ENCODE assay signal across 20 cellular contexts in the genomic region with DNA sequence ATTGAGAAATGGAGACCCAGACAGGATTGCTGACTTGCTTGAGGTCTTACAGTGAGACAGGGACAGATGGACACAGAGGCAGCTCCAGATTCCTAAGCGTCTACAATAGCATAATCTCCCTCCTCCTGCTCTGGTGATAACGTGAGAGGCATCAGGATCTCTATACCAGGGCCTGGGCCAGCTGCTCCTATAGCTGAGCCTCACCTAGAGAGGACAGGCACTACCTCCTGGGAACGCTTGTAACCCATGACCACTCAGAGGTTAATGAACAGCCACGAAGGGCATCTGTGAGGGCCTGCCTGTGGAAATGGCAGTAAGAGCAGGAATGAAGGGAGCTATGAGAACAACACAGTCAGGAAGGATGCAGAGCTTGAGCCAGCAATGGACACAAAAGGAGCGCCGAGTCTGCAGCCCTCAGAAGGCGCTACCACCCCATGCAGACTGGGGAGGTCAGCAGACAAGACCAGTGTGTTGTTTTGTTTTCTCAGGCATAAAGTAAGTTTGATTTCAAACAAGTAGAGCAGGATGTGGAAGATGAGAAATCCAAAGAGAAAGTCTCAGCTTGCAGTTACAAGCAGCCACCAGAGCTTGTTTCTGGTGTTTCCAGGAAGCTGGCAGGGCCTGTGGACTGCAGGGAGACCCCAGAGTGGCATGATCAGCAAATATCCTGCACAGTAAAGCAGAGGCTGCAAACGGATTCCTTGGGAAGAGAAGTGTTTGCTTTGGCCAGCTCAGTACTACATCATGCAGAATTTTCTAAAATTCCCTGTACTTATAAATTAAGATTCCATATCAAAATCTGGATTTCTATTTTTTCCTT. TPM values are rescaled to one million over a fixed set of nuclear protein-coding genes. Genes with fewer than 3 reads are reported as not detected.
DNase-seq lines count a peak whose midpoint lies in the region; ATAC-seq, FAIRE-seq and TF ChIP-seq lines count a peak whose summit lies in the region.
"Had no signal": no experiment of that assay in that cellular context is flagged by ENCODE, and none has a peak within 500 bp of the region (broad histone marks: within the 10 kb centered on the region; RNA-seq: fewer than 3 reads in every experiment).

No MANE protein-coding gene starts in this region.

- intact Hi-C loops in endothelial cell of umbilical vein (cut with micrococcal nuclease), result no loop called here
- intact Hi-C loops in activated T-helper 1 cell treated with anti-CD3 and anti-CD28 coated beads, Interleukin-12 subunit alpha, Interleukin-12 subunit beta, Interleukin-2, Interleukin-4 antibody, amounts not matched to agents 30 ng/mL and 10 ng/mL and 1 ng/mL, durations not matched to agents 14 hours and 24 hours and 36 hours (cut with micrococcal nuclease), result loop anchor here (10.0 kb wide), 1 partner anchor 234 kb away; no protein-coding TSS in a partner anchor

- H2AFZ ChIP-seq in endothelial cell of umbilical vein (ENCODE audit: low read depth, low read length), result peak overlapping the region; percentile 23

- H3K9me3 ChIP-seq in endothelial cell of umbilical vein (replicated peaks; ENCODE audit: control insufficient read depth, insufficient read depth, low read length), result no peaks in the 10 kb centered on the region

- H3K36me3 Mint-ChIP-seq in activated T-helper 1 cell treated with anti-CD3 and anti-CD28 coated beads, Interleukin-12 subunit alpha, Interleukin-12 subunit beta, Interleukin-2, Interleukin-4 antibody, amounts not matched to agents 30 ng/mL and 10 ng/mL and 1 ng/mL, durations not matched to agents 14 hours and 24 hours and 36 hours (ENCODE audit: low read depth), result no peaks in the 10 kb centered on the region

- H3K4me2 ChIP-seq in endothelial cell of umbilical vein (ENCODE audit: insufficient read depth, low read length), result no peak overlapping the region
- H3K4me2 ChIP-seq: smooth muscle cell had no signal

- H3K4me1 Mint-ChIP-seq in activated T-helper 1 cell treated with anti-CD3 and anti-CD28 coated beads, Interleukin-12 subunit alpha, Interleukin-12 subunit beta, Interleukin-2, Interleukin-4 antibody, amounts not matched to agents 30 ng/mL and 10 ng/mL and 1 ng/mL, durations not matched to agents 14 hours and 24 hours and 36 hours (ENCODE audit: low read depth), result no peaks in the 10 kb centered on the region
- H3K4me1 Mint-ChIP-seq in stimulated activated naive CD8-positive, alpha-beta T cell treated with anti-CD3 and anti-CD28 coated beads, Interleukin-15, amount 100 ng/mL, for 72 hours, result no peaks in the 10 kb centered on the region
- H3K4me1 Mint-ChIP-seq: stimulated activated memory B cell treated with anti-CD40 and anti-IgM and Interleukin-4, amounts not matched to agents 10 μg/mL and 1 μg/mL and 100 μg/mL, for 72 hours had no signal

- H4K20me1 ChIP-seq in endothelial cell of umbilical vein (replicated peaks; ENCODE audit: control insufficient read depth, extremely low read depth, insufficient read depth, low read length), result no peaks in the 10 kb centered on the region

- H3K9ac ChIP-seq in endothelial cell of umbilical vein (replicated peaks; ENCODE audit: extremely low read depth, insufficient read depth, low read length), result no peak overlapping the region

- H3K36me3 ChIP-seq in endothelial cell of umbilical vein (ENCODE audit: control insufficient read depth in 2 of 2, extremely low read depth in 1 of 2, insufficient read depth in 2 of 2, low read length in 2 of 2), result peaks cover 0 to 2% of the 10 kb centered on the region in 2 experiments
- H3K36me3 ChIP-seq: brain microvascular endothelial cell had no signal

- H3K4me3 ChIP-seq in endothelial cell of umbilical vein (replicated peaks in 1 of 3; ENCODE audit: insufficient read depth in 1 of 3, low read depth in 1 of 3, low read length in 3 of 3), result no peak overlapping the region
- H3K4me3 ChIP-seq: smooth muscle cell had no signal

- dilution Hi-C loops in endothelial cell of umbilical vein (cut with MboI; ENCODE audit: extremely low pct_ligation_motif_present, low sequenced_read_pairs), result no loop called here

- POLR2A ChIA-PET in endothelial cell of umbilical vein (lab: Charles Lee), result no interaction called here
- POLR2A ChIA-PET in GM10248 (lab: Yijun Ruan, JAX), result interaction anchor here (0.7 kb wide), 1 partner anchor 1091 kb away, joined by 3 read pairs; no protein-coding TSS in a partner anchor

- no peak overlapping the region for H3K4me3 Mint-ChIP-seq in activated T-helper 1 cell treated with anti-CD3 and anti-CD28 coated beads, Interleukin-12 subunit alpha, Interleukin-12 subunit beta, Interleukin-2, Interleukin-4 antibody, amounts not matched to agents 30 ng/mL and 10 ng/mL and 1 ng/mL, durations not matched to agents 14 hours and 24 hours and 36 hours
- H3K4me3 Mint-ChIP-seq in stimulated activated naive CD8-positive, alpha-beta T cell treated with anti-CD3 and anti-CD28 coated beads, Interleukin-15, amount 100 ng/mL, for 72 hours, result no peak overlapping the region
- H3K4me3 Mint-ChIP-seq: stimulated activated memory B cell treated with anti-CD40 and anti-IgM and Interleukin-4, amounts not matched to agents 10 μg/mL and 1 μg/mL and 100 μg/mL, for 72 hours; WTC11 had no signal

- no peaks in the 10 kb centered on the region for H3K9me3 Mint-ChIP-seq in activated T-helper 1 cell treated with anti-CD3 and anti-CD28 coated beads, Interleukin-12 subunit alpha, Interleukin-12 subunit beta, Interleukin-2, Interleukin-4 antibody, amounts not matched to agents 30 ng/mL and 10 ng/mL and 1 ng/mL, durations not matched to agents 14 hours and 24 hours and 36 hours
- H3K9me3 Mint-ChIP-seq in stimulated activated naive CD8-positive, alpha-beta T cell treated with anti-CD3 and anti-CD28 coated beads, Interleukin-15, amount 100 ng/mL, for 72 hours, result no peaks in the 10 kb centered on the region
- H3K9me3 Mint-ChIP-seq: IgD-negative memory B cell; stimulated activated memory B cell treated with anti-CD40 and anti-IgM and Interleukin-4, amounts not matched to agents 10 μg/mL and 1 μg/mL and 100 μg/mL, for 72 hours; WTC11 had no signal

- H3K9me1 ChIP-seq in endothelial cell of umbilical vein (replicated peaks; ENCODE audit: control insufficient read depth, extremely low read depth, insufficient read depth, low read length), result no peaks in the 10 kb centered on the region

- H3K79me2 ChIP-seq in endothelial cell of umbilical vein (ENCODE audit: control insufficient read depth, insufficient read depth, low read length), result no peaks in the 10 kb centered on the region

- TF ChIP-seq CTCF in C4-2B (conservative IDR thresholded peaks at IDR 0.05), result no peak; the same call in 1 of the 2 replicates
- TF ChIP-seq CTCF in endothelial cell of umbilical vein (IDR thresholded peaks at IDR 0.05; ENCODE audit: extremely low read depth in 1 of 2, insufficient read depth in 1 of 2, low read depth in 1 of 2, low read length in 2 of 2), result peak in 1 of 2 donors; percentile 24
- no peak for TF ChIP-seq CTCF in GM10248 (IDR thresholded peaks at IDR 0.05; ENCODE audit: control extremely low read depth, extremely low read depth, low read depth, missing control alignments)

- H3K27me3 ChIP-seq in endothelial cell of umbilical vein (ENCODE audit: control insufficient read depth in 2 of 2, insufficient read depth in 2 of 2, low read length in 2 of 2), result no peaks in the 10 kb centered on the region
- H3K27me3 ChIP-seq: brain microvascular endothelial cell had no signal

- no peaks in the 10 kb centered on the region for H3K27me3 Mint-ChIP-seq in activated T-helper 1 cell treated with anti-CD3 and anti-CD28 coated beads, Interleukin-12 subunit alpha, Interleukin-12 subunit beta, Interleukin-2, Interleukin-4 antibody, amounts not matched to agents 30 ng/mL and 10 ng/mL and 1 ng/mL, durations not matched to agents 14 hours and 24 hours and 36 hours (ENCODE audit: insufficient read depth)
- no peaks in the 10 kb centered on the region for H3K27me3 Mint-ChIP-seq in stimulated activated naive CD8-positive, alpha-beta T cell treated with anti-CD3 and anti-CD28 coated beads, Interleukin-15, amount 100 ng/mL, for 72 hours
- H3K27me3 Mint-ChIP-seq: IgD-negative memory B cell; stimulated activated memory B cell treated with anti-CD40 and anti-IgM and Interleukin-4, amounts not matched to agents 10 μg/mL and 1 μg/mL and 100 μg/mL, for 72 hours had no signal

- DNase-seq in NCI-H82 treated with DMSO at 0.1 percent for 48 hours (lab: John Stamatoyannopoulos, UW; ENCODE audit: unreplicated experiment), result peak; percentile 65
- peak; percentile 94 for DNase-seq in endothelial cell of umbilical vein (ENCODE audit: low read depth, low spot score)
- DNase-seq in mucosa of gallbladder (ENCODE audit: low spot score), result peak; percentile 26
- DNase-seq in NCI-H2171 (lab: John Stamatoyannopoulos, UW), result no peak
- DNase-seq in GM10248 (ENCODE audit: extremely low spot score), result no peak
- DNase-seq in activated T-helper 1 cell treated with anti-CD3 and anti-CD28 coated beads, Interleukin-12 subunit alpha, Interleukin-12 subunit beta, Interleukin-2, Interleukin-4 antibody, amounts not matched to agents 30 ng/mL and 10 ng/mL and 1 ng/mL, durations not matched to agents 14 hours and 24 hours and 36 hours (ENCODE audit: low spot score), result no peak
- no peak for DNase-seq in stimulated activated naive CD8-positive, alpha-beta T cell treated with anti-CD3 and anti-CD28 coated beads, Interleukin-15, amount 100 ng/mL, for 72 hours
- DNase-seq: activated naive CD4-positive, alpha-beta T cell treated with Interleukin-2 at 50 U/mL for 16 hours; brain microvascular endothelial cell; effector memory CD4-positive, alpha-beta T cell; foreskin melanocyte; GDM1; MV-4-11; NCI-H2081; trophoblast cell had no signal

- peak overlapping the region; percentile 3; the same call in 1 of the 2 replicates for H3K27ac ChIP-seq in C4-2B
- peak overlapping the region; percentile 4 for H3K27ac ChIP-seq in endothelial cell of umbilical vein (ENCODE audit: insufficient read depth, low read depth, low read length)
- H3K27ac ChIP-seq: brain microvascular endothelial cell had no signal

- peak; percentile 78 for FAIRE-seq in endothelial cell of umbilical vein (lab: Jason Lieb, UNC)

- ATAC-seq in stimulated activated naive CD8-positive, alpha-beta T cell treated with anti-CD3 and anti-CD28 coated beads, Interleukin-15, amount 100 ng/mL, for 72 hours, result no peak
- ATAC-seq: stimulated activated memory B cell treated with anti-CD40 and anti-IgM and Interleukin-4, amounts not matched to agents 10 μg/mL and 1 μg/mL and 100 μg/mL, for 72 hours; WTC11 had no signal

- no peak overlapping the region for H3K27ac Mint-ChIP-seq in activated T-helper 1 cell treated with anti-CD3 and anti-CD28 coated beads, Interleukin-12 subunit alpha, Interleukin-12 subunit beta, Interleukin-2, Interleukin-4 antibody, amounts not matched to agents 30 ng/mL and 10 ng/mL and 1 ng/mL, durations not matched to agents 14 hours and 24 hours and 36 hours
- H3K27ac Mint-ChIP-seq in stimulated activated naive CD8-positive, alpha-beta T cell treated with anti-CD3 and anti-CD28 coated beads, Interleukin-15, amount 100 ng/mL, for 72 hours, result no peak overlapping the region
- H3K27ac Mint-ChIP-seq: IgD-negative memory B cell; stimulated activated memory B cell treated with anti-CD40 and anti-IgM and Interleukin-4, amounts not matched to agents 10 μg/mL and 1 μg/mL and 100 μg/mL, for 72 hours; WTC11 had no signal

- no TSS peak for BruUV-seq in endothelial cell of umbilical vein (replicated peaks; lab: Mats Ljungman, UMichigan)

- peaks cover 10% of the 10 kb centered on the region for H3K4me1 ChIP-seq in endothelial cell of umbilical vein (ENCODE audit: control insufficient read depth, extremely low read depth, insufficient read depth, low read length)

- CTCF ChIA-PET in endothelial cell of umbilical vein (lab: Charles Lee) (interaction anchor here (0.8 to 1.7 kb wide), 14 partner anchors 10 to 523 kb away, joined by 3 to 27 read pairs (median 4); a partner anchor contains a TSS), GM10248 (lab: Yijun Ruan, JAX) (interaction anchor here (1.6 to 6.7 kb wide), 3 partner anchors 12 to 466 kb away, joined by 6 to 111 read pairs (median 90); no protein-coding TSS in a partner anchor)

- TF ChIP-seq POLR2A in endothelial cell of umbilical vein (IDR thresholded peaks at IDR 0.05; ENCODE audit: low read depth, low read length), result no peak

RNA-seq across cellular contexts. Expression of a gene that starts 17.4 kb away (rescaled TPM):
- total RNA-seq in endothelial cell of umbilical vein (18.6 and 22.3 TPM in 2 replicates), mucosa of gallbladder (22.6 TPM)
- 15.5 TPM in 2 replicates for polyA plus RNA-seq in endothelial cell of umbilical vein
- 17.7 and 21.0 TPM in 2 replicates for polyA plus RNA-seq in endothelial cell of umbilical vein (2011; cell fraction: cytosol; rRNA removed)
- polyA plus RNA-seq in endothelial cell of umbilical vein (2011; cell fraction: nucleus; rRNA removed), result 43.7 and 53.6 TPM in 2 replicates
- polyA plus RNA-seq in endothelial cell of umbilical vein (2012), result 23.5 and 24.0 TPM in 2 replicates
- 10.6 and 13.5 TPM in 2 replicates for polyA minus RNA-seq in endothelial cell of umbilical vein
- polyA minus RNA-seq in endothelial cell of umbilical vein (2011; cell fraction: cytosol; rRNA and poly(A)+ RNA removed), result 11.3 TPM
- polyA minus RNA-seq in endothelial cell of umbilical vein (2011; cell fraction: nucleus; rRNA and poly(A)+ RNA removed), result 11.4 and 12.8 TPM in 2 replicates
- total RNA-seq in activated T-helper 1 cell treated with anti-CD3 and anti-CD28 coated beads, Interleukin-12 subunit alpha, Interleukin-12 subunit beta, Interleukin-2, Interleukin-4 antibody, amounts not matched to agents 30 ng/mL and 10 ng/mL and 1 ng/mL, durations not matched to agents 14 hours and 24 hours and 36 hours, result 10.6 and 11.1 TPM in 2 replicates

RNA-seq across cellular contexts. Expression of a gene that starts 28.5 kb away (rescaled TPM):
- total RNA-seq in endothelial cell of umbilical vein (0.42 and 0.44 TPM in 2 replicates), mucosa of gallbladder (28.6 TPM)
- 0.21 and 0.26 TPM in 2 replicates for polyA plus RNA-seq in endothelial cell of umbilical vein
- 0.41 and 0.44 TPM in 2 replicates for polyA plus RNA-seq in endothelial cell of umbilical vein (2011; cell fraction: cytosol; rRNA removed)
- 0.50 and 0.58 TPM in 2 replicates for polyA plus RNA-seq in endothelial cell of umbilical vein (2011; cell fraction: nucleus; rRNA removed)
- polyA plus RNA-seq in endothelial cell of umbilical vein (2012), result 0.89 and 2.6 TPM in 2 replicates
- polyA minus RNA-seq in endothelial cell of umbilical vein, result 0.70 and 0.92 TPM in 2 replicates
- not detected for polyA minus RNA-seq in endothelial cell of umbilical vein (2011; cell fraction: cytosol; rRNA and poly(A)+ RNA removed)
- not detected in 2 replicates for polyA minus RNA-seq in endothelial cell of umbilical vein (2011; cell fraction: nucleus; rRNA and poly(A)+ RNA removed)
- total RNA-seq in activated T-helper 1 cell treated with anti-CD3 and anti-CD28 coated beads, Interleukin-12 subunit alpha, Interleukin-12 subunit beta, Interleukin-2, Interleukin-4 antibody, amounts not matched to agents 30 ng/mL and 10 ng/mL and 1 ng/mL, durations not matched to agents 14 hours and 24 hours and 36 hours, result 2.3 and 2.5 TPM in 2 replicates

Comparison
In these comparisons a context has a peak if more than half of its experiments do, and no peak if none do; other contexts are left out.
1. DNase-seq: peak in NCI-H82 treated with DMSO at 0.1 percent for 48 hours (single experiment), endothelial cell of umbilical vein (single experiment) and mucosa of gallbladder (single experiment); none in NCI-H2171 (single experiment), GM10248 (single experiment), activated T-helper 1 cell treated with anti-CD3 and anti-CD28 coated beads, Interleukin-12 subunit alpha, Interleukin-12 subunit beta, Interleukin-2, Interleukin-4 antibody, amounts not matched to agents 30 ng/mL and 10 ng/mL and 1 ng/mL, durations not matched to agents 14 hours and 24 hours and 36 hours (single experiment) and stimulated activated naive CD8-positive, alpha-beta T cell treated with anti-CD3 and anti-CD28 coated beads, Interleukin-15, amount 100 ng/mL, for 72 hours (0 of 2).